1 cellular context compared by ENCODE assay signal in genomic region chr6:34981951-34982350, GRCh38.
A peak's percentile ranks its signal among the peaks of the same experiment; 100 is the strongest.
TF ChIP-seq lines count a peak whose summit lies in the region.

No MANE protein-coding gene starts in this region.

TF ChIP-seq in K562, 482 proteins besides CTCF, POLR2A, EP300 and RAD21 (continued from another document):
- 0 out of 2 replicates have a peak, but pooled peaks have one; percentile 4 for TF ChIP-seq ZNF407 (IDR thresholded peaks at IDR 0.05; ENCODE audit: low read depth)
- TF ChIP-seq NFE2 (IDR thresholded peaks at IDR 0.05; ENCODE audit: low read depth), result peak; percentile 91
- peak; percentile 75 for TF ChIP-seq MAFK (IDR thresholded peaks at IDR 0.05; ENCODE audit: low read length)
- TF ChIP-seq JUND (IDR thresholded peaks at IDR 0.05; ENCODE audit: borderline replicate concordance, low read depth, low read length), result 0 out of 2 replicates have a peak, but pooled peaks have one; percentile 4
- peak; percentile 27; the same call in 1 of the 3 replicates for TF ChIP-seq JUND (tag; IDR thresholded peaks at IDR 0.05; ENCODE audit: borderline replicate concordance, low read depth, low read length)
- 0 out of 2 replicates have a peak, but pooled peaks have one; percentile 27 for TF ChIP-seq SMARCE1 (IDR thresholded peaks at IDR 0.05)
- TF ChIP-seq RB1 (IDR thresholded peaks at IDR 0.05; ENCODE audit: low read depth), result no peak
- TF ChIP-seq NCOA4 (IDR thresholded peaks at IDR 0.05; ENCODE audit: partially characterized antibody), result no peak
- TF ChIP-seq NFE2L1 (tag; IDR thresholded peaks at IDR 0.05; ENCODE audit: borderline replicate concordance, low read depth), result peak; percentile 70
